Comparison of ENCODE assay signal across 12 cellular contexts in genomic region chrX:150690126-150690525, GRCh38. TPM values are rescaled to one million over a fixed set of nuclear protein-coding genes. Genes with fewer than 3 reads are reported as not detected.
A peak's percentile ranks its signal among the peaks of the same experiment; 100 is the strongest.
DNase-seq lines count a peak whose midpoint lies in the region; ATAC-seq and TF ChIP-seq lines count a peak whose summit lies in the region.
"Had no signal": no experiment of that assay in that cellular context is flagged by ENCODE, and none has a peak within 500 bp of the region (broad histone marks: within the 10 kb centered on the region; RNA-seq: fewer than 3 reads in every experiment).

No MANE protein-coding gene starts in this region.

- H3K79me1 ChIP-seq in IMR-90 (ENCODE audit: low read depth in 1 of 2, low read length in 2 of 2), result peaks cover 2 to 12% of the 10 kb centered on the region in 2 experiments; a peak in 2 of 4 replicates

- no peak for TF ChIP-seq EP300 in transverse colon (IDR thresholded peaks at IDR 0.05; ENCODE audit: low read depth)

- no peak overlapping the region for H3K4me3 Mint-ChIP-seq in CD8-positive, alpha-beta T cell
- no peak overlapping the region for H3K4me3 Mint-ChIP-seq in osteocyte (ENCODE audit: unreplicated experiment)
- H3K4me3 Mint-ChIP-seq: stimulated activated memory B cell treated with anti-CD40 and anti-IgM and Interleukin-4, amounts not matched to agents 10 μg/mL and 1 μg/mL and 100 μg/mL, for 72 hours had no signal

- CTCF ChIA-PET in CD8-positive, alpha-beta T cell (lab: Charles Lee), result interaction anchor here (0.9 to 1.5 kb wide), 3 partner anchors 9 to 28 kb away, joined by 3 to 4 read pairs (median 4); no protein-coding TSS in a partner anchor
- CTCF ChIA-PET in IMR-90 (lab: Yijun Ruan, JAX), result no interaction called here

- in situ Hi-C loops in IMR-90 (cut with MboI; ENCODE audit: low sequenced_read_pairs) (no loop called here), transverse colon (cut with MboI; ENCODE audit: low pct_ligation_motif_present in 1 of 4, low pct_unique_long_range_greater_than_20kb in 1 of 4, low sequenced_read_pairs in 3 of 4) (loop anchor here in 1 of 4 donors (25.0 kb wide), 1 partner anchor 728 kb away; no protein-coding TSS in a partner anchor)

- TF ChIP-seq CTCF in CD8-positive, alpha-beta T cell (IDR thresholded peaks at IDR 0.05), result no peak
- TF ChIP-seq CTCF in IMR-90 (conservative IDR thresholded peaks at IDR 0.05; ENCODE audit: low read depth, low read length), result no peak
- TF ChIP-seq CTCF in transverse colon (IDR thresholded peaks at IDR 0.05), result no peak
- no peak for TF ChIP-seq CTCF in osteocyte (IDR thresholded peaks at IDR 0.05)

- H3K36me3 ChIP-seq in CD8-positive, alpha-beta T cell (ENCODE audit: insufficient read depth, low read length), result no peaks in the 10 kb centered on the region
- H3K36me3 ChIP-seq in IMR-90 (ENCODE audit: control insufficient read depth, insufficient read depth, low read length), result no peaks in the 10 kb centered on the region
- no peaks in the 10 kb centered on the region for H3K36me3 ChIP-seq in transverse colon

- peak overlapping the region; percentile 89 for H2BK20ac ChIP-seq in IMR-90 (ENCODE audit: low read depth, low read length)

- no peak overlapping the region; the same call in 1 of the 2 replicates for H2AK5ac ChIP-seq in IMR-90 (ENCODE audit: low read depth, low read length)

- no peak overlapping the region for H3K4me2 ChIP-seq in IMR-90 (ENCODE audit: low read depth, low read length)

- H3K36me3 Mint-ChIP-seq in CD8-positive, alpha-beta T cell, result peaks cover 2% of the 10 kb centered on the region
- peaks cover 15 to 19% of the 10 kb centered on the region in 2 donors for H3K36me3 Mint-ChIP-seq in activated naive CD4-positive, alpha-beta T cell treated with anti-CD3 and anti-CD28 coated beads, Interleukin-2, amount 50 U/mL, for 72 hours
- H3K36me3 Mint-ChIP-seq in osteocyte (ENCODE audit: unreplicated experiment), result no peaks in the 10 kb centered on the region

- POLR2A ChIA-PET in CD8-positive, alpha-beta T cell (lab: Charles Lee), result interaction anchor here (1.6 kb wide), 1 partner anchor 121 kb away, joined by 3 read pairs; the partner anchor contains the start of gene MTM1
- POLR2A ChIA-PET in IMR-90 (lab: Charles Lee; ENCODE audit: unreplicated experiment), result no interaction called here

- H3K27me3 ChIP-seq in CD8-positive, alpha-beta T cell (ENCODE audit: insufficient read depth, low read length), result no peaks in the 10 kb centered on the region
- no peaks in the 10 kb centered on the region for H3K27me3 ChIP-seq in IMR-90 (ENCODE audit: control insufficient read depth, insufficient read depth, low read length)
- H3K27me3 ChIP-seq in transverse colon, result no peaks in the 10 kb centered on the region
- H3K27me3 ChIP-seq: body of pancreas had no signal

- no TSS peak for BruUV-seq in IMR-90 (replicated peaks; lab: Mats Ljungman, UMichigan)

- H3K9me3 Mint-ChIP-seq in CD8-positive, alpha-beta T cell, result no peaks in the 10 kb centered on the region
- peaks cover 0 to 4% of the 10 kb centered on the region in 2 donors for H3K9me3 Mint-ChIP-seq in activated naive CD4-positive, alpha-beta T cell treated with anti-CD3 and anti-CD28 coated beads, Interleukin-2, amount 50 U/mL, for 72 hours
- peaks cover 12% of the 10 kb centered on the region for H3K9me3 Mint-ChIP-seq in osteocyte (ENCODE audit: unreplicated experiment)
- H3K9me3 Mint-ChIP-seq: stimulated activated memory B cell treated with anti-CD40 and anti-IgM and Interleukin-4, amounts not matched to agents 10 μg/mL and 1 μg/mL and 100 μg/mL, for 72 hours had no signal

- peak overlapping the region; percentile 84; the same call in 1 of the 2 replicates for H3K18ac ChIP-seq in IMR-90 (ENCODE audit: low read depth, low read length)

- H4K5ac ChIP-seq in IMR-90 (ENCODE audit: low read depth, low read length), result peak overlapping the region; percentile 64; the same call in 1 of the 2 replicates

- peaks cover 46% of the 10 kb centered on the region for H3K4me1 Mint-ChIP-seq in CD8-positive, alpha-beta T cell (ENCODE audit: low read depth)
- peaks cover 21% of the 10 kb centered on the region for H3K4me1 Mint-ChIP-seq in osteocyte (ENCODE audit: unreplicated experiment)

- dilution Hi-C loops in IMR-90 (cut with HindIII; ENCODE audit: low sequenced_read_pairs, unreplicated experiment), result no loop called here

- H4K91ac ChIP-seq in IMR-90 (ENCODE audit: insufficient read depth, low read depth, low read length), result peak overlapping the region; percentile 66

- no peak overlapping the region for H3K9ac ChIP-seq in IMR-90 (ENCODE audit: low read depth, low read length)

- DNase-seq in CD8-positive, alpha-beta T cell, result no peak
- DNase-seq in IMR-90 (peak; percentile 92), lung microvascular endothelial cell (ENCODE audit: low read depth in 2 of 2) (peak; percentile 23 to 75), NCI-H510A (lab: John Stamatoyannopoulos, UW) (no peak), DMS153 (lab: John Stamatoyannopoulos, UW) (no peak), transverse colon (no peak), osteocyte (ENCODE audit: extremely low spot score, unreplicated experiment) (no peak)
- DNase-seq in activated naive CD4-positive, alpha-beta T cell treated with anti-CD3 and anti-CD28 coated beads, Interleukin-2, amount 50 U/mL, for 72 hours (ENCODE audit: low spot score in 2 of 2), result peak in 1 of 2 donors; percentile 55
- DNase-seq: body of pancreas, NCI-H1048, T-helper 1 cell had no signal

- no peak overlapping the region for H3K56ac ChIP-seq in IMR-90 (ENCODE audit: extremely low read depth, insufficient read depth, low read length)

- intact Hi-C loops in CD8-positive, alpha-beta T cell (cut with DNase I, micrococcal nuclease), result loop anchor here (5.0 to 10.0 kb wide), 4 partner anchors 118 to 753 kb away; partner anchors contain the start of genes VMA21 (in 2 of the 2) and EOLA2 (in 1 of the 2)
- intact Hi-C loops in IMR-90 (cut with micrococcal nuclease), result loop anchor here (5.0 kb wide), 1 partner anchor 392 kb away; no protein-coding TSS in a partner anchor
- intact Hi-C loops in transverse colon (cut with DNase I; ENCODE audit: low total_unique reads), result loop anchor here (10.0 kb wide), 1 partner anchor 735 kb away; no protein-coding TSS in a partner anchor

- peak overlapping the region; percentile 74 for H2BK120ac ChIP-seq in IMR-90 (ENCODE audit: low read depth, low read length)

- H4K20me1 ChIP-seq in IMR-90 (ENCODE audit: insufficient read depth, low read length), result no peaks in the 10 kb centered on the region

- H3K14ac ChIP-seq in IMR-90 (replicated peaks; ENCODE audit: low read depth, low read length), result no peak overlapping the region; the same call in 1 of the 2 replicates

- no peaks in the 10 kb centered on the region for H3K9me3 ChIP-seq in CD8-positive, alpha-beta T cell (ENCODE audit: low read length)
- H3K9me3 ChIP-seq in IMR-90 (ENCODE audit: control insufficient read depth, insufficient read depth, low read length) (peaks cover 16% of the 10 kb centered on the region), transverse colon (no peaks in the 10 kb centered on the region)
- H3K9me3 ChIP-seq: body of pancreas had no signal

- peak overlapping the region; percentile 74 for H3K27ac Mint-ChIP-seq in CD8-positive, alpha-beta T cell
- peak overlapping the region in 1 of 2 donors; percentile 95 for H3K27ac Mint-ChIP-seq in activated naive CD4-positive, alpha-beta T cell treated with anti-CD3 and anti-CD28 coated beads, Interleukin-2, amount 50 U/mL, for 72 hours
- no peak overlapping the region for H3K27ac Mint-ChIP-seq in osteocyte (ENCODE audit: unreplicated experiment)
- H3K27ac Mint-ChIP-seq: stimulated activated memory B cell treated with anti-CD40 and anti-IgM and Interleukin-4, amounts not matched to agents 10 μg/mL and 1 μg/mL and 100 μg/mL, for 72 hours had no signal

- no peaks in the 10 kb centered on the region for H3K27me3 Mint-ChIP-seq in CD8-positive, alpha-beta T cell (ENCODE audit: low read depth)
- H3K27me3 Mint-ChIP-seq in osteocyte (ENCODE audit: unreplicated experiment), result no peaks in the 10 kb centered on the region
- H3K27me3 Mint-ChIP-seq: stimulated activated memory B cell treated with anti-CD40 and anti-IgM and Interleukin-4, amounts not matched to agents 10 μg/mL and 1 μg/mL and 100 μg/mL, for 72 hours had no signal

- H2BK5ac ChIP-seq in IMR-90 (ENCODE audit: low read depth, low read length, poor library complexity, severe bottlenecking), result peak overlapping the region; percentile 94

- no peak for TF ChIP-seq RAD21 in IMR-90 (IDR thresholded peaks at IDR 0.05; ENCODE audit: low read length)

- H2AK9ac ChIP-seq in IMR-90 (replicated peaks; ENCODE audit: low read depth, low read length, poor library complexity), result no peak overlapping the region

- no peak overlapping the region; the same call in 2 of the 3 replicates for H2BK15ac ChIP-seq in IMR-90 (ENCODE audit: low read depth, low read length)

- H3K27ac ChIP-seq in CD8-positive, alpha-beta T cell (ENCODE audit: low read depth, low read length), result no peak overlapping the region
- H3K27ac ChIP-seq in IMR-90 (ENCODE audit: insufficient read depth, low read length), result peak overlapping the region; percentile 50; the same call in 1 of the 2 replicates
- H3K27ac ChIP-seq in transverse colon, result no peak overlapping the region
- H3K27ac ChIP-seq: body of pancreas had no signal

- ATAC-seq in CD8-positive, alpha-beta T cell, result no peak
- ATAC-seq in IMR-90 (ENCODE audit: low read depth), result peak; percentile 5; the same call in 1 of the 2 replicates
- peak; percentile 27 to 50 for ATAC-seq in activated naive CD4-positive, alpha-beta T cell treated with anti-CD3 and anti-CD28 coated beads, Interleukin-2, amount 50 U/mL, for 72 hours
- ATAC-seq: body of pancreas; stimulated activated memory B cell treated with anti-CD40 and anti-IgM and Interleukin-4, amounts not matched to agents 10 μg/mL and 1 μg/mL and 100 μg/mL, for 72 hours had no signal

- no peak overlapping the region for H3K23ac ChIP-seq in IMR-90 (ENCODE audit: low read depth, low read length)

- no peak overlapping the region for H3K4me3 ChIP-seq in CD8-positive, alpha-beta T cell (ENCODE audit: low read depth, low read length)
- H3K4me3 ChIP-seq in IMR-90 (ENCODE audit: insufficient read depth, low read depth, low read length), result no peak overlapping the region
- no peak overlapping the region for H3K4me3 ChIP-seq in transverse colon
- H3K4me3 ChIP-seq: body of pancreas had no signal

- peaks cover 44% of the 10 kb centered on the region for H3K4me1 ChIP-seq in CD8-positive, alpha-beta T cell (ENCODE audit: insufficient read depth, low read length)
- H3K4me1 ChIP-seq in IMR-90 (ENCODE audit: control insufficient read depth, insufficient read depth, low read length) (peaks cover 10% of the 10 kb centered on the region), transverse colon (peaks cover 0 to 8% (median 3%) of the 10 kb centered on the region in 4 donors)

- H3K9me1 ChIP-seq in IMR-90 (ENCODE audit: insufficient read depth, low read length), result 0 out of 2 replicates have a peak, but pooled peaks cover 6% of the 10 kb centered on the region

- no peak overlapping the region for H2AFZ ChIP-seq in IMR-90 (replicated peaks; ENCODE audit: low read length, poor library complexity)

- no peak overlapping the region for H3K4ac ChIP-seq in IMR-90 (ENCODE audit: low read depth, low read length)

- no peak for TF ChIP-seq POLR2A in IMR-90 (IDR thresholded peaks at IDR 0.05; ENCODE audit: low read depth, low read length)
- TF ChIP-seq POLR2A in transverse colon (IDR thresholded peaks at IDR 0.05), result no peak

- peak overlapping the region; percentile 15 to 59; a peak in 2 of 4 replicates for H4K8ac ChIP-seq in IMR-90 (ENCODE audit: low read depth in 2 of 2, low read length in 2 of 2)

RNA-seq across cellular contexts. Expression of gene MTMR1, which starts 3.1 kb away (rescaled TPM):
- total RNA-seq in CD8-positive, alpha-beta T cell, result 10 to 100 TPM; 32.0 to 32.4 TPM
- 19.0 and 22.8 TPM in 2 replicates for total RNA-seq in IMR-90 (2012; rRNA removed)
- 24.2 and 28.8 TPM in 2 replicates for polyA plus RNA-seq in IMR-90 (2012; rRNA removed)
- polyA plus RNA-seq in IMR-90 (2012; cell fraction: cytosol; rRNA removed), result 11.8 and 12.6 TPM in 2 replicates
- 74.1 and 165 TPM in 2 replicates for polyA plus RNA-seq in IMR-90 (2012; cell fraction: nucleus; rRNA removed; ENCODE audit: low replicate concordance)
- total RNA-seq in activated naive CD4-positive, alpha-beta T cell treated with anti-CD3 and anti-CD28 coated beads, Interleukin-2, amount 50 U/mL, for 72 hours, result 10 to 100 TPM; 16.8 to 58.8 TPM
- 8.1 and 9.3 TPM in 2 replicates for total RNA-seq in lung microvascular endothelial cell
- 10 to 100 TPM; 14.6 to 25.5 (median 21.1) TPM for total RNA-seq in transverse colon
- 22.3 and 23.6 TPM in 2 replicates for total RNA-seq in osteocyte

Comparison
In these comparisons a context has a peak if more than half of its experiments do, and no peak if none do; other contexts are left out.
1. DNase-seq: peak in IMR-90 (single experiment) and lung microvascular endothelial cell (2 of 2); none in CD8-positive, alpha-beta T cell (0 of 7), NCI-H510A (single experiment), DMS153 (single experiment), transverse colon (single experiment) and osteocyte (single experiment).